In the genomic region with DNA sequence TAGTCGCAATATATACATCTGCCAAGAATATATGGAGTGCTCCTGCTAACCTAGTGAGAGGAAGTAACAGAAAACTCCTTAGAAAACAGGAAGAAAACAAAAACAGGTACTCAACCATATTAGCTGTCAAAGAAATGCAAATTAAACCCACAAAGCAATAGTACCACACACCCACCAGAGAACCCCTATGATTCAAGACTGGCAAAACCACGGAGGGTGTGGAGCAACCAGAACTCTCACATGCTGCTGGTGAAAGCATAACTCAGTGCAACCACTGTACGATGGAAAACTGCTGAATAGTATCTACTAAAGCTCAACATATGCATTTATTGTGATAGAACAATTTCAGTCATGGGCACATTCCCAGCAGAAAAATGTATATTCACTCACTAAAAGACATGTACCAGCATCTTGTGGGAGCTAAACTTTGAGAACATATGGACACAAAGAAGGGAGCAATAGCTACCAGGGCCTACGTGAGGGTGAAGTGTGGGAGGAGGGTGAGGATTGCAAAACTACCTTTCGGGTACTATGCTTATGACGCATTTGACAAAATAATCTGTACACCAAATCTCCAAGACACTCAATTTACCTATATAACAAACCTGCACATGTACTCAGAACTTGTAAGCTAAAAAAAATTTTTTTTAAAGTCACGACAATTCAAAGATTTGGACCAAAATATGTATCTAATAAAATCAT, we compare ENCODE assay signal across 16 cellular contexts. TPM values are rescaled to one million over a fixed set of nuclear protein-coding genes. Genes with fewer than 3 reads are reported as not detected.
DNase-seq lines count a peak whose midpoint lies in the region; ATAC-seq lines count a peak whose summit lies in the region.
"Had no signal": no experiment of that assay in that cellular context is flagged by ENCODE, and none has a peak within 500 bp of the region (broad histone marks: within the 10 kb centered on the region; RNA-seq: fewer than 3 reads in every experiment).

No MANE protein-coding gene starts in this region.

- peak; percentile 24 for DNase-seq in activated CD4-positive, alpha-beta T cell treated with anti-CD3 and anti-CD28 coated beads, Interleukin-2, amount 10 ng/mL, durations not matched to agents 7 days and 5 days
- no peak for DNase-seq in activated CD4-positive, alpha-beta T cell treated with anti-CD3 and anti-CD28 coated beads, Interleukin-2, amount 50 U/mL, for 4 hours
- peak; percentile 32 for DNase-seq in NCI-H226
- no peak for DNase-seq in stimulated activated naive CD8-positive, alpha-beta T cell treated with anti-CD3 and anti-CD28 coated beads, Interleukin-15, Interleukin-2, amounts not matched to agents 100 U/mL and 50 U/mL, for 24 hours
- DNase-seq in D341Med (ENCODE audit: low spot score) = no peak
- no peak for DNase-seq in iPS-NIHi11 (ENCODE audit: low spot score)
- DNase-seq: ACHN, activated gamma-delta T cell treated with Interleukin-2 at 50 U/mL for 16 hours, cerebellar nuclear complex, DMS53, immature natural killer cell, NCI-H446 treated with DMSO at 0.1 percent for 48 hours, psoas muscle, SHP77 treated with DMSO at 0.1 percent for 48 hours had no signal

- POLR2A ChIA-PET in activated CD4-positive, alpha-beta T cell treated with anti-CD3 and anti-CD28 coated beads, Interleukin-2, amount 10 ng/mL, durations not matched to agents 7 days and 5 days (lab: Charles Lee) = no interaction called here

- CTCF ChIA-PET in activated CD4-positive, alpha-beta T cell treated with anti-CD3 and anti-CD28 coated beads, Interleukin-2, amount 10 ng/mL, durations not matched to agents 7 days and 5 days (lab: Charles Lee) = interaction anchor here (1.3 to 1.7 kb wide), 2 partner anchors 16 to 24 kb away, joined by 3 to 10 read pairs; no protein-coding TSS in a partner anchor

- no peaks in the 10 kb centered on the region for H3K9me3 Mint-ChIP-seq in activated CD4-positive, alpha-beta T cell treated with anti-CD3 and anti-CD28 coated beads, Interleukin-2, amount 10 ng/mL, durations not matched to agents 7 days and 5 days

- no peaks in the 10 kb centered on the region for H3K36me3 Mint-ChIP-seq in activated CD4-positive, alpha-beta T cell treated with anti-CD3 and anti-CD28 coated beads, Interleukin-2, amount 10 ng/mL, durations not matched to agents 7 days and 5 days (ENCODE audit: low read depth)
- H3K36me3 Mint-ChIP-seq: immature natural killer cell had no signal

- H3K4me3 Mint-ChIP-seq in activated CD4-positive, alpha-beta T cell treated with anti-CD3 and anti-CD28 coated beads, Interleukin-2, amount 10 ng/mL, durations not matched to agents 7 days and 5 days = no peak overlapping the region
- H3K4me3 Mint-ChIP-seq: immature natural killer cell had no signal

- peaks cover 6% of the 10 kb centered on the region for H3K27me3 Mint-ChIP-seq in activated CD4-positive, alpha-beta T cell treated with anti-CD3 and anti-CD28 coated beads, Interleukin-2, amount 10 ng/mL, durations not matched to agents 7 days and 5 days

- no peak overlapping the region for H3K27ac Mint-ChIP-seq in activated CD4-positive, alpha-beta T cell treated with anti-CD3 and anti-CD28 coated beads, Interleukin-2, amount 10 ng/mL, durations not matched to agents 7 days and 5 days
- H3K27ac Mint-ChIP-seq: immature natural killer cell had no signal

- ATAC-seq in HG02759 (IDR thresholded peaks at IDR 0.05; ENCODE audit: unreplicated experiment) = peak; percentile 55
- peak; percentile 74 for ATAC-seq in stimulated activated naive CD8-positive, alpha-beta T cell treated with anti-CD3 and anti-CD28 coated beads, Interleukin-15, Interleukin-2, amounts not matched to agents 100 U/mL and 50 U/mL, for 24 hours
- ATAC-seq in HG02852 (IDR thresholded peaks at IDR 0.05; ENCODE audit: unreplicated experiment) = no peak
- ATAC-seq: psoas muscle had no signal

- H3K4me1 Mint-ChIP-seq in activated CD4-positive, alpha-beta T cell treated with anti-CD3 and anti-CD28 coated beads, Interleukin-2, amount 10 ng/mL, durations not matched to agents 7 days and 5 days = peaks cover 30% of the 10 kb centered on the region
- H3K4me1 Mint-ChIP-seq: immature natural killer cell had no signal

RNA-seq across cellular contexts. Expression of gene PTPN3, which starts 34.0 kb away (rescaled TPM):
- not detected for total RNA-seq in activated CD4-positive, alpha-beta T cell treated with anti-CD3 and anti-CD28 coated beads, Interleukin-2, amount 10 ng/mL, durations not matched to agents 7 days and 5 days

Comparison
In these comparisons a context has a peak if more than half of its experiments do, and no peak if none do; other contexts are left out.
1. DNase-seq: peak in activated CD4-positive, alpha-beta T cell treated with anti-CD3 and anti-CD28 coated beads, Interleukin-2, amount 10 ng/mL, durations not matched to agents 7 days and 5 days (single experiment) and NCI-H226 (single experiment); none in activated CD4-positive, alpha-beta T cell treated with anti-CD3 and anti-CD28 coated beads, Interleukin-2, amount 50 U/mL, for 4 hours (0 of 2), stimulated activated naive CD8-positive, alpha-beta T cell treated with anti-CD3 and anti-CD28 coated beads, Interleukin-15, Interleukin-2, amounts not matched to agents 100 U/mL and 50 U/mL, for 24 hours (single experiment), D341Med (single experiment) and iPS-NIHi11 (single experiment).